Comparison of ENCODE assay signal across 1 cellular context in genomic region chr10:132383026-132383565, GRCh38.
TF ChIP-seq lines count a peak whose summit lies in the region.

No MANE protein-coding gene starts in this region.

TF ChIP-seq in HepG2, 621 proteins besides CTCF, POLR2A, EP300 and RAD21:
- TF ChIP-seq CREBL2 (CRISPR knock-in tag; IDR thresholded peaks at IDR 0.05; ENCODE audit: borderline replicate concordance), result no peak
